In the genomic region with DNA sequence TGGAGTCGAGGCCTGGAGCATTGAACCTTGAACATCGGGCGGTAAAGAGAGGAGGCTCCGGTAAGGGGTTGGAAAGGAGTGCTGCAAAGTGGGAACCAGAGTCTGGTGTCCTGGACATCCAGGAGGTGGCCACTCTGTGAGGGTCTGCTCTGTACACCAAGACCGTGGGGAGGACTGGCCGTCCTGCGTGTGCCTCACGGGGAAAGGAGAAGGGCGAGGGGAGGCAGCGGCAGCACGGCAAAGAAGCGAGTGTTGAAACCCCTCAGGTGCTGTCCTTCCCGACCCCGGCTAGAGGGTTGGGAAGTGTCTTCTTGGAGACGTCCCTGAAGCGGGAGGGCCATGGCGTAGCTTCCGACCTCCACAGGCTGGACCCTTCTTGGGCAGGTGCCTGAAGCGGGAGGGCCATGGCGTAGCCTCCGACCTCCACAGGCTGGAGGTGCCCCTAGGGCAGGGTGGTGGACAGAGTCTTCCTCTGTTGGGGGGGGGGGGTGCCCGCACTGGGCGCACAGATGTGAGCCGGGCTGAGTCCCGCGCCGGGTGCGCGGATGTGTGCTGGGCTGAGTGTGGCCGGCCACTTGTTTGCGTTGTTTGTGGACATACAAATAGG, we compare ENCODE assay signal across 21 cellular contexts. TPM values are rescaled to one million over a fixed set of nuclear protein-coding genes. Genes with fewer than 3 reads are reported as not detected.
A peak's percentile ranks its signal among the peaks of the same experiment; 100 is the strongest.
DNase-seq lines count a peak whose midpoint lies in the region; ATAC-seq, FAIRE-seq and TF ChIP-seq lines count a peak whose summit lies in the region.
"Had no signal": no experiment of that assay in that cellular context is flagged by ENCODE, and none has a peak within 500 bp of the region (broad histone marks: within the 10 kb centered on the region; RNA-seq: fewer than 3 reads in every experiment).

No MANE protein-coding gene starts in this region.

- intact Hi-C loops in MCF 10A (cut with micrococcal nuclease) = no loop called here
- intact Hi-C loops in breast epithelium (cut with DNase I; ENCODE audit: low total_unique reads) = no loop called here

- no peaks in the 10 kb centered on the region for H3K9me3 ChIP-seq in breast epithelium
- H3K9me3 ChIP-seq in astrocyte (ENCODE audit: insufficient read depth, low read depth, low read length) = no peaks in the 10 kb centered on the region
- H3K9me3 ChIP-seq: colonic mucosa had no signal

- CTCF ChIA-PET in MCF 10A (lab: Yijun Ruan, JAX) = interaction anchor here (0.5 to 0.6 kb wide), 2 partner anchors 105 to 177 kb away, joined by 3 read pairs; no protein-coding TSS in a partner anchor

- no peak overlapping the region for H3K4me2 ChIP-seq in astrocyte (ENCODE audit: low read length)

- DNase-seq in MCF 10A (ENCODE audit: unreplicated experiment) (no peak), breast epithelium (ENCODE audit: low spot score in 2 of 2) (no peak), astrocyte (ENCODE audit: low read depth) (no peak), type B pancreatic cell (ENCODE audit: extremely low spot score, unreplicated experiment) (no peak), NCI-H2196 treated with DMSO at 0.1 percent for 48 hours (lab: John Stamatoyannopoulos, UW; ENCODE audit: unreplicated experiment) (no peak), OCI-M1 (lab: John Stamatoyannopoulos, UW) (no peak)
- DNase-seq: ACHN; activated CD4-positive, alpha-beta T cell treated with anti-CD3 and anti-CD28 coated beads, Interleukin-2, amount 50 U/mL, for 48 hours; activated T-cell treated with anti-CD3 and anti-CD28 coated beads, Interleukin-2, amount 50 U/mL, for 72 hours; CD8-positive, alpha-beta T cell; colonic mucosa; erythroblast; naive thymus-derived CD8-positive, alpha-beta T cell; NCI-H1436; NCI-H82 had no signal

- H3K4me1 Mint-ChIP-seq in MCF 10A (ENCODE audit: insufficient read depth, unreplicated experiment) = peaks cover 12% of the 10 kb centered on the region
- peaks cover 6% of the 10 kb centered on the region for H3K4me1 Mint-ChIP-seq in astrocyte (ENCODE audit: low read depth, unreplicated experiment)
- peaks cover 17% of the 10 kb centered on the region for H3K4me1 Mint-ChIP-seq in type B pancreatic cell (ENCODE audit: unreplicated experiment)

- H3K79me2 ChIP-seq in astrocyte (ENCODE audit: insufficient read depth, low read length) = peaks cover 78% of the 10 kb centered on the region

- no peaks in the 10 kb centered on the region for H3K9me3 Mint-ChIP-seq in MCF 10A (ENCODE audit: unreplicated experiment)
- H3K9me3 Mint-ChIP-seq in astrocyte (ENCODE audit: unreplicated experiment) = peaks cover 2% of the 10 kb centered on the region
- no peaks in the 10 kb centered on the region for H3K9me3 Mint-ChIP-seq in type B pancreatic cell
- H3K9me3 Mint-ChIP-seq: activated T-cell treated with anti-CD3 and anti-CD28 coated beads, Interleukin-2, amount 50 U/mL, for 72 hours; CD8-positive, alpha-beta T cell; memory B cell; naive thymus-derived CD8-positive, alpha-beta T cell; stimulated activated memory B cell treated with anti-CD40 and anti-IgM and Interleukin-4, amounts not matched to agents 10 μg/mL and 1 μg/mL and 100 μg/mL, for 72 hours had no signal

- no peak overlapping the region for H3K27ac ChIP-seq in breast epithelium
- H3K27ac ChIP-seq in astrocyte (ENCODE audit: low read depth, low read length) = no peak overlapping the region
- H3K27ac ChIP-seq in layer of hippocampus (ENCODE audit: low read depth, low read length) = peak overlapping the region; percentile 72
- H3K27ac ChIP-seq: colonic mucosa had no signal

- H3K4me1 ChIP-seq in breast epithelium (no peaks in the 10 kb centered on the region), astrocyte (ENCODE audit: insufficient read depth, low read length) (no peaks in the 10 kb centered on the region)

- BruUV-seq in MCF 10A (replicated peaks; lab: Mats Ljungman, UMichigan) = no TSS peak

- POLR2A ChIA-PET in MCF 10A (lab: Yijun Ruan, JAX) = no interaction called here

- H3K27me3 ChIP-seq in breast epithelium (no peaks in the 10 kb centered on the region), astrocyte (ENCODE audit: insufficient read depth, low read length) (no peaks in the 10 kb centered on the region), layer of hippocampus (ENCODE audit: control insufficient read depth, insufficient read depth, low read length) (no peaks in the 10 kb centered on the region)
- H3K27me3 ChIP-seq: colonic mucosa had no signal

- no peak for TF ChIP-seq POLR2A in breast epithelium (IDR thresholded peaks at IDR 0.05)

- no peak for ATAC-seq in HG03097 (IDR thresholded peaks at IDR 0.05; ENCODE audit: low FRiP score, unreplicated experiment)
- ATAC-seq: activated T-cell treated with anti-CD3 and anti-CD28 coated beads, Interleukin-2, amount 50 U/mL, for 72 hours; CD8-positive, alpha-beta T cell; naive thymus-derived CD8-positive, alpha-beta T cell; stimulated activated memory B cell treated with anti-CD40 and anti-IgM and Interleukin-4, amounts not matched to agents 10 μg/mL and 1 μg/mL and 100 μg/mL, for 72 hours had no signal

- H3K27ac Mint-ChIP-seq in MCF 10A (ENCODE audit: low read depth, unreplicated experiment) = peak overlapping the region; percentile 16
- H3K27ac Mint-ChIP-seq in astrocyte (ENCODE audit: unreplicated experiment) = peak overlapping the region; percentile 78
- peak overlapping the region; percentile 47 for H3K27ac Mint-ChIP-seq in type B pancreatic cell
- H3K27ac Mint-ChIP-seq: memory B cell; stimulated activated memory B cell treated with anti-CD40 and anti-IgM and Interleukin-4, amounts not matched to agents 10 μg/mL and 1 μg/mL and 100 μg/mL, for 72 hours had no signal

- FAIRE-seq in astrocyte (lab: Jason Lieb, UNC) = no peak
- FAIRE-seq: GM18507, RCC 7860 had no signal

- H3K4me3 Mint-ChIP-seq in MCF 10A (ENCODE audit: unreplicated experiment) = no peak overlapping the region
- H3K4me3 Mint-ChIP-seq in astrocyte (ENCODE audit: unreplicated experiment) = no peak overlapping the region
- no peak overlapping the region for H3K4me3 Mint-ChIP-seq in type B pancreatic cell
- H3K4me3 Mint-ChIP-seq: activated T-cell treated with anti-CD3 and anti-CD28 coated beads, Interleukin-2, amount 50 U/mL, for 72 hours; CD8-positive, alpha-beta T cell; memory B cell; stimulated activated memory B cell treated with anti-CD40 and anti-IgM and Interleukin-4, amounts not matched to agents 10 μg/mL and 1 μg/mL and 100 μg/mL, for 72 hours had no signal

- H3K36me3 ChIP-seq in breast epithelium = no peaks in the 10 kb centered on the region
- H3K36me3 ChIP-seq in astrocyte (ENCODE audit: insufficient read depth, low read length) = peaks cover 5% of the 10 kb centered on the region
- H3K36me3 ChIP-seq: colonic mucosa had no signal

- H3K9ac ChIP-seq in astrocyte (ENCODE audit: low read length) = no peak overlapping the region

- peaks cover 30% of the 10 kb centered on the region for H3K36me3 Mint-ChIP-seq in MCF 10A (ENCODE audit: insufficient read depth, unreplicated experiment)
- peaks cover 5% of the 10 kb centered on the region for H3K36me3 Mint-ChIP-seq in astrocyte (ENCODE audit: low read depth, unreplicated experiment)
- H3K36me3 Mint-ChIP-seq in type B pancreatic cell = peaks cover 5% of the 10 kb centered on the region

- H3K4me3 ChIP-seq in breast epithelium (no peak overlapping the region), astrocyte (ENCODE audit: insufficient read depth, low read depth, low read length) (no peak overlapping the region)
- H3K4me3 ChIP-seq: colonic mucosa had no signal

- peaks cover 90% of the 10 kb centered on the region for H4K20me1 ChIP-seq in astrocyte (ENCODE audit: insufficient read depth, low read length)

- H2AFZ ChIP-seq in astrocyte (ENCODE audit: low read depth, low read length) = no peak overlapping the region

- H3K27me3 Mint-ChIP-seq in MCF 10A (ENCODE audit: insufficient read depth, unreplicated experiment) (no peaks in the 10 kb centered on the region), astrocyte (ENCODE audit: low read depth, unreplicated experiment) (no peaks in the 10 kb centered on the region), type B pancreatic cell (no peaks in the 10 kb centered on the region)
- H3K27me3 Mint-ChIP-seq: memory B cell; naive thymus-derived CD8-positive, alpha-beta T cell; stimulated activated memory B cell treated with anti-CD40 and anti-IgM and Interleukin-4, amounts not matched to agents 10 μg/mL and 1 μg/mL and 100 μg/mL, for 72 hours had no signal

- TF ChIP-seq CTCF in MCF 10A (IDR thresholded peaks at IDR 0.05; ENCODE audit: unreplicated experiment) = no peak
- no peak for TF ChIP-seq CTCF in breast epithelium (IDR thresholded peaks at IDR 0.05)
- TF ChIP-seq CTCF in astrocyte (IDR thresholded peaks at IDR 0.05; ENCODE audit: insufficient read depth, low read depth, low read length) = no peak
- no peak for TF ChIP-seq CTCF in type B pancreatic cell (conservative IDR thresholded peaks at IDR 0.05)

RNA-seq across cellular contexts. Expression of gene FOXK2, which starts 42.0 kb away (rescaled TPM):
- total RNA-seq in MCF 10A (2022) (85.9 and 104 TPM in 2 replicates), breast epithelium (10 to 100 TPM; 25.0 to 48.6 (median 36.7) TPM), astrocyte (57.9 and 68.0 TPM in 2 replicates), type B pancreatic cell (ENCODE audit: low replicate concordance) (59.5 and 75.5 TPM in 2 replicates)

Comparison
In these comparisons a context has a peak if more than half of its experiments do, and no peak if none do; other contexts are left out.
1. H3K27ac Mint-ChIP-seq: peak in every context shown above with its lines; median percentile 78 in astrocyte; 47 in type B pancreatic cell; 16 in MCF 10A.